In the genomic region with DNA sequence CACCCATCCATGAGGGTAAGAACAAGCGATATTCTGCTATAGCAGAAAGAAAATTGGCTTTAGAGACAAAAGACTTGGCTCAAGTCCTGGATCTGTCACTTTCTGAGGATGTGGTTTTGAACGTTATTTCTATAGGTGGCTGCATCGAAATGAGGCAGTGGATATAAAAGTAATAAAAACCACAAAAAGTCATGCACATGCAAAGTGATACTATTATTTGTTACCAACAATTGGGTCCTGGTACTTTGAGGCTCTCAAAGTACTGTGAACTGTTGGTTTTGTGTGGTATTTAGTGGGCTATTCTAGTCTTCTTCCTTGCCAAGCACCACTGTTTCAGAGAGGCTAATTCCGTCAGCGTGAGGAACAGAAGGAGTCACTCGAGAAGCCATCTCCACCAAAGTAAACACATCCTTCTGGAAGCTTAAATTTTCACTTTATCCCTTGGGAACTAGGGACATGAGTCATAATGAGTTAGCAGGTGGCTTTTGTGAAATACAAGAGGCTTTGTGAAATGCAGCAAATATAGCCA, we compare ENCODE assay signal across 9 cellular contexts. TPM values are rescaled to one million over a fixed set of nuclear protein-coding genes. Genes with fewer than 3 reads are reported as not detected.
DNase-seq lines count a peak whose midpoint lies in the region; ATAC-seq, FAIRE-seq and TF ChIP-seq lines count a peak whose summit lies in the region.
"Had no signal": no experiment of that assay in that cellular context is flagged by ENCODE, and none has a peak within 500 bp of the region (broad histone marks: within the 10 kb centered on the region; RNA-seq: fewer than 3 reads in every experiment).

No MANE protein-coding gene starts in this region.

- peak overlapping the region; percentile 86 for H3K27ac ChIP-seq in DOHH2 (ENCODE audit: low read depth, low read length)

- peaks cover 14 to 24% (median 21%) of the 10 kb centered on the region in 3 donors for H3K27me3 Mint-ChIP-seq in naive B cell

- H3K4me3 Mint-ChIP-seq in naive B cell, result peak overlapping the region in 3 of 8 donors; percentile 3 to 39 (median 7)

- H3K4me1 ChIP-seq in DOHH2 (ENCODE audit: control insufficient read depth, low read length), result peaks cover 99% of the 10 kb centered on the region

- no peaks in the 10 kb centered on the region for H3K9me2 ChIP-seq in DOHH2 (replicated peaks; ENCODE audit: control insufficient read depth, low read length)

- DNase-seq in NCI-H187 (lab: John Stamatoyannopoulos, UW), result peak; percentile 69 to 80
- peak in 1 of 2 donors; percentile 25 for DNase-seq in activated naive CD4-positive, alpha-beta T cell treated with anti-CD3 and anti-CD28 coated beads, Interleukin-2, amount 50 U/mL, for 72 hours (ENCODE audit: low spot score in 2 of 2)
- peak; percentile 21 for DNase-seq in naive B cell
- no peak for DNase-seq in GM13976 (ENCODE audit: low spot score)
- no peak for DNase-seq in D341Med (ENCODE audit: low spot score)
- no peak for DNase-seq in H54 (ENCODE audit: insufficient read length, low spot score)
- DNase-seq: T-helper 9 cell had no signal

- no peaks in the 10 kb centered on the region for H4K20me1 ChIP-seq in DOHH2 (ENCODE audit: control insufficient read depth, insufficient read depth, low read depth, low read length)

- H3K9me3 ChIP-seq in DOHH2 (ENCODE audit: control insufficient read depth, insufficient read depth, low read length), result no peaks in the 10 kb centered on the region

- H3K79me2 ChIP-seq in DOHH2 (ENCODE audit: control insufficient read depth, low read length), result peaks cover 70% of the 10 kb centered on the region

- peak overlapping the region in 1 of 2 donors; percentile 9 for H3K27ac Mint-ChIP-seq in activated naive CD4-positive, alpha-beta T cell treated with anti-CD3 and anti-CD28 coated beads, Interleukin-2, amount 50 U/mL, for 72 hours
- peak overlapping the region in 2 of 6 donors; percentile 49 to 62 for H3K27ac Mint-ChIP-seq in naive B cell

- peaks cover 18% of the 10 kb centered on the region for H3F3A ChIP-seq in DOHH2 (ENCODE audit: control insufficient read depth, insufficient read depth)

- peaks cover 4 to 19% of the 10 kb centered on the region in 2 donors for H3K36me3 Mint-ChIP-seq in activated naive CD4-positive, alpha-beta T cell treated with anti-CD3 and anti-CD28 coated beads, Interleukin-2, amount 50 U/mL, for 72 hours
- H3K36me3 Mint-ChIP-seq in naive B cell, result peaks cover 4 to 8% of the 10 kb centered on the region in 2 donors

- no peak for TF ChIP-seq CTCF in DOHH2 (IDR thresholded peaks at IDR 0.05; ENCODE audit: low read depth, low read length, poor library complexity, severe bottlenecking)
- TF ChIP-seq CTCF in GM13976 (IDR thresholded peaks at IDR 0.05; ENCODE audit: borderline replicate concordance, control extremely low read depth, extremely low read depth, insufficient read depth, missing control alignments), result no peak

- FAIRE-seq in H54 (lab: Jason Lieb, UNC), result no peak

- no peaks in the 10 kb centered on the region for H3K27me3 ChIP-seq in DOHH2 (ENCODE audit: control insufficient read depth, low read length)

- in situ Hi-C loops in GM13976 (cut with MboI; ENCODE audit: low sequenced_read_pairs, unreplicated experiment), result no loop called here

- peak overlapping the region; percentile 71 for H3K4me3 ChIP-seq in DOHH2 (ENCODE audit: low read length)

- H3K4me2 ChIP-seq in DOHH2 (ENCODE audit: low read length), result peak overlapping the region; percentile 98

- H3K4me1 Mint-ChIP-seq in naive B cell, result peaks cover 28 to 60% (median 58%) of the 10 kb centered on the region in 3 donors

- H3K36me3 ChIP-seq in DOHH2 (ENCODE audit: control insufficient read depth, low read length), result peaks cover 46% of the 10 kb centered on the region

- TF ChIP-seq POLR2A in H54 (IDR thresholded peaks at IDR 0.05; ENCODE audit: low read depth, low read length), result no peak

- ATAC-seq in activated naive CD4-positive, alpha-beta T cell treated with anti-CD3 and anti-CD28 coated beads, Interleukin-2, amount 50 U/mL, for 72 hours, result peak; percentile 84 to 92
- ATAC-seq in naive B cell (ENCODE audit: low read depth in 2 of 2) (peak in 1 of 2 donors; percentile 42), HG02885 (IDR thresholded peaks at IDR 0.05; ENCODE audit: poor library complexity, unreplicated experiment) (no peak)

- H3K9me3 Mint-ChIP-seq in activated naive CD4-positive, alpha-beta T cell treated with anti-CD3 and anti-CD28 coated beads, Interleukin-2, amount 50 U/mL, for 72 hours, result peaks cover 4 to 7% of the 10 kb centered on the region in 2 donors
- peaks cover 0 to 7% (median 5%) of the 10 kb centered on the region in 7 donors for H3K9me3 Mint-ChIP-seq in naive B cell

RNA-seq across cellular contexts. Expression of gene UBASH3B, which starts 13.1 kb away (rescaled TPM):
- total RNA-seq in activated naive CD4-positive, alpha-beta T cell treated with anti-CD3 and anti-CD28 coated beads, Interleukin-2, amount 50 U/mL, for 72 hours, result 10 to 100 TPM; 11.6 to 26.0 TPM
- polyA plus RNA-seq in naive B cell (ENCODE audit: low read depth in 6 of 6), result 1 to 10 TPM; 2.2 to 5.5 (median 3.9) TPM

Comparison
In these comparisons a context has a peak if more than half of its experiments do, and no peak if none do; other contexts are left out.
1. DNase-seq: peak in NCI-H187 (2 of 2) and naive B cell (single experiment); none in GM13976 (single experiment), D341Med (single experiment) and H54 (single experiment).